Comparison of ENCODE assay signal across 19 cellular contexts in genomic region chr15:50773389-50773788, GRCh38.
"Had no signal": no experiment of that assay in that cellular context is flagged by ENCODE, and none has a peak within 500 bp of the region (broad histone marks: within the 10 kb centered on the region; RNA-seq: fewer than 3 reads in every experiment).

No MANE protein-coding gene starts in this region.

- H3K27me3 ChIP-seq: dorsolateral prefrontal cortex, heart left ventricle, stomach, transverse colon had no signal

- H3K36me3 ChIP-seq: heart left ventricle, stomach, thoracic aorta, transverse colon had no signal

- H3K4me3 Mint-ChIP-seq: naive thymus-derived CD4-positive, alpha-beta T cell; nephron progenitor cell; stimulated activated naive B cell treated with anti-CD40 and anti-IgM and Interleukin-4, amounts not matched to agents 10 μg/mL and 1 μg/mL and 100 μg/mL, for 72 hours had no signal

- H3K9me3 Mint-ChIP-seq: nephron progenitor cell; stimulated activated naive B cell treated with anti-CD40 and anti-IgM and Interleukin-4, amounts not matched to agents 10 μg/mL and 1 μg/mL and 100 μg/mL, for 72 hours had no signal

- H3K9me3 ChIP-seq: heart left ventricle, stomach, thoracic aorta, transverse colon had no signal

- H3K36me3 Mint-ChIP-seq: naive thymus-derived CD4-positive, alpha-beta T cell; stimulated activated naive B cell treated with anti-CD40 and anti-IgM and Interleukin-4, amounts not matched to agents 10 μg/mL and 1 μg/mL and 100 μg/mL, for 72 hours had no signal

- H3K27me3 Mint-ChIP-seq: naive thymus-derived CD4-positive, alpha-beta T cell; stimulated activated naive B cell treated with anti-CD40 and anti-IgM and Interleukin-4, amounts not matched to agents 10 μg/mL and 1 μg/mL and 100 μg/mL, for 72 hours had no signal

- ATAC-seq: heart left ventricle; naive thymus-derived CD4-positive, alpha-beta T cell; sciatic nerve; stimulated activated naive B cell treated with anti-CD40 and anti-IgM and Interleukin-4, amounts not matched to agents 10 μg/mL and 1 μg/mL and 100 μg/mL, for 72 hours had no signal

- H3K4me1 Mint-ChIP-seq: nephron progenitor cell; stimulated activated naive B cell treated with anti-CD40 and anti-IgM and Interleukin-4, amounts not matched to agents 10 μg/mL and 1 μg/mL and 100 μg/mL, for 72 hours had no signal

- DNase-seq: cortex of kidney; dorsolateral prefrontal cortex; effector CD8-positive, alpha-beta T cell; foreskin melanocyte; heart left ventricle; hippocampal formation; kidney glomerular epithelial cell; mesendoderm; naive thymus-derived CD4-positive, alpha-beta T cell; nephron progenitor cell; stimulated activated CD4-positive, alpha-beta T cell treated with anti-CD3 and anti-CD28 coated beads, Interleukin-2, amount 100 ng/mL, for 24 hours; stimulated activated CD4-positive, alpha-beta T cell treated with anti-CD3 and anti-CD28 coated beads, Interleukin-4, amount 100 ng/mL, for 4 hours; stimulated activated naive B cell treated with anti-CD40 and anti-IgM and Interleukin-4, amounts not matched to agents 10 μg/mL and 1 μg/mL and 100 μg/mL, for 72 hours; stomach; substantia nigra; transverse colon had no signal

- H3K27ac ChIP-seq: dorsolateral prefrontal cortex, heart left ventricle, skin epidermis, stomach, thoracic aorta, transverse colon had no signal

- H3K4me3 ChIP-seq: dorsolateral prefrontal cortex, heart left ventricle, skin epidermis, stomach, thoracic aorta, transverse colon had no signal

- H3K27ac Mint-ChIP-seq: nephron progenitor cell; stimulated activated naive B cell treated with anti-CD40 and anti-IgM and Interleukin-4, amounts not matched to agents 10 μg/mL and 1 μg/mL and 100 μg/mL, for 72 hours had no signal

- H3K4me1 ChIP-seq: stomach had no signal
